ENCODE assay signal across 2 cellular contexts in genomic region chr4:18813771-18814170, GRCh38.
TF ChIP-seq lines count a peak whose summit lies in the region.

No MANE protein-coding gene starts in this region.

TF ChIP-seq in HepG2, 621 proteins besides CTCF, POLR2A, EP300 and RAD21:
- TF ChIP-seq, protein P1, sequence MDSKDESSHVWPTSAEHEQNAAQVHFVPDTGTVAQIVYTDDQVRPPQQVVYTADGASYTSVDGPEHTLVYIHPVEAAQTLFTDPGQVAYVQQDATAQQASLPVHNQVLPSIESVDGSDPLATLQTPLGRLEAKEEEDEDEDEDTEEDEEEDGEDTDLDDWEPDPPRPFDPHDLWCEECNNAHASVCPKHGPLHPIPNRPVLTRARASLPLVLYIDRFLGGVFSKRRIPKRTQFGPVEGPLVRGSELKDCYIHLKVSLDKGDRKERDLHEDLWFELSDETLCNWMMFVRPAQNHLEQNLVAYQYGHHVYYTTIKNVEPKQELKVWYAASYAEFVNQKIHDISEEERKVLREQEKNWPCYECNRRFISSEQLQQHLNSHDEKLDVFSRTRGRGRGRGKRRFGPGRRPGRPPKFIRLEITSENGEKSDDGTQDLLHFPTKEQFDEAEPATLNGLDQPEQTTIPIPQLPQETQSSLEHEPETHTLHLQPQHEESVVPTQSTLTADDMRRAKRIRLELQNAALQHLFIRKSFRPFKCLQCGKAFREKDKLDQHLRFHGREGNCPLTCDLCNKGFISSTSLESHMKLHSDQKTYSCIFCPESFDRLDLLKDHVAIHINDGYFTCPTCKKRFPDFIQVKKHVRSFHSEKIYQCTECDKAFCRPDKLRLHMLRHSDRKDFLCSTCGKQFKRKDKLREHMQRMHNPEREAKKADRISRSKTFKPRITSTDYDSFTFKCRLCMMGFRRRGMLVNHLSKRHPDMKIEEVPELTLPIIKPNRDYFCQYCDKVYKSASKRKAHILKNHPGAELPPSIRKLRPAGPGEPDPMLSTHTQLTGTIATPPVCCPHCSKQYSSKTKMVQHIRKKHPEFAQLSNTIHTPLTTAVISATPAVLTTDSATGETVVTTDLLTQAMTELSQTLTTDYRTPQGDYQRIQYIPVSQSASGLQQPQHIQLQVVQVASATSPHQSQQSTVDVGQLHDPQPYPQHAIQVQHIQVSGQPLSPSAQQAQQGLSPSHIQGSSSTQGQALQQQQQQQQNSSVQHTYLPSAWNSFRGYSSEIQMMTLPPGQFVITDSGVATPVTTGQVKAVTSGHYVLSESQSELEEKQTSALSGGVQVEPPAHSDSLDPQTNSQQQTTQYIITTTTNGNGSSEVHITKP (CRISPR knock-in tag; IDR thresholded peaks at IDR 0.05; ENCODE audit: low read depth): no peak
- TF ChIP-seq MAFK (conservative IDR thresholded peaks at IDR 0.05 in 1 of 2, IDR thresholded peaks at IDR 0.05 in 1 of 2; ENCODE audit: low read length in 2 of 2) (peak; percentile 70 to 88), ZNF460 (CRISPR knock-in tag; IDR thresholded peaks at IDR 0.05; ENCODE audit: borderline replicate concordance) (no peak), MAFF (IDR thresholded peaks at IDR 0.05; ENCODE audit: low read depth, low read length) (peak; percentile 72), ZNF550 (CRISPR knock-in tag; IDR thresholded peaks at IDR 0.05; ENCODE audit: borderline replicate concordance) (no peak)

TF ChIP-seq in SK-N-SH treated with all-trans-retinoic acid at 6 μM for 48 hours, 23 proteins besides CTCF, POLR2A, EP300 and RAD21 (continued from another document):
- TF ChIP-seq, protein P2, sequence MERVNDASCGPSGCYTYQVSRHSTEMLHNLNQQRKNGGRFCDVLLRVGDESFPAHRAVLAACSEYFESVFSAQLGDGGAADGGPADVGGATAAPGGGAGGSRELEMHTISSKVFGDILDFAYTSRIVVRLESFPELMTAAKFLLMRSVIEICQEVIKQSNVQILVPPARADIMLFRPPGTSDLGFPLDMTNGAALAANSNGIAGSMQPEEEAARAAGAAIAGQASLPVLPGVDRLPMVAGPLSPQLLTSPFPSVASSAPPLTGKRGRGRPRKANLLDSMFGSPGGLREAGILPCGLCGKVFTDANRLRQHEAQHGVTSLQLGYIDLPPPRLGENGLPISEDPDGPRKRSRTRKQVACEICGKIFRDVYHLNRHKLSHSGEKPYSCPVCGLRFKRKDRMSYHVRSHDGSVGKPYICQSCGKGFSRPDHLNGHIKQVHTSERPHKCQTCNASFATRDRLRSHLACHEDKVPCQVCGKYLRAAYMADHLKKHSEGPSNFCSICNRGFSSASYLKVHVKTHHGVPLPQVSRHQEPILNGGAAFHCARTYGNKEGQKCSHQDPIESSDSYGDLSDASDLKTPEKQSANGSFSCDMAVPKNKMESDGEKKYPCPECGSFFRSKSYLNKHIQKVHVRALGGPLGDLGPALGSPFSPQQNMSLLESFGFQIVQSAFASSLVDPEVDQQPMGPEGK (CRISPR knock-in tag; IDR thresholded peaks at IDR 0.05; ENCODE audit: borderline replicate concordance): no peak
